Comparison of ENCODE assay signal across 22 cellular contexts in genomic region chr3:95227092-95227491, GRCh38.
A peak's percentile ranks its signal among the peaks of the same experiment; 100 is the strongest.
DNase-seq lines count a peak whose midpoint lies in the region; ATAC-seq, FAIRE-seq and TF ChIP-seq lines count a peak whose summit lies in the region.
"Had no signal": no experiment of that assay in that cellular context is flagged by ENCODE, and none has a peak within 500 bp of the region (broad histone marks: within the 10 kb centered on the region; RNA-seq: fewer than 3 reads in every experiment).

No MANE protein-coding gene starts in this region.

- TF ChIP-seq POLR2A in right lobe of liver (IDR thresholded peaks at IDR 0.05) (no peak), HepG2 (IDR thresholded peaks at IDR 0.05; ENCODE audit: insufficient read depth in 1 of 2, low read depth in 2 of 2, low read length in 2 of 2) (no peak)

- H3K9ac ChIP-seq in HepG2 (ENCODE audit: insufficient read depth, low read depth, low read length): no peak overlapping the region
- H3K9ac ChIP-seq: BLaER1 treated with 17β-estradiol and CSF1 and Interleukin-3, amounts not matched to agents 10 nM and 100 nM had no signal

- H3K9me3 ChIP-seq in right lobe of liver: no peaks in the 10 kb centered on the region
- H3K9me3 ChIP-seq in HepG2 (ENCODE audit: low read length): no peaks in the 10 kb centered on the region
- H3K9me3 ChIP-seq: Caco-2 had no signal

- no TSS peak for BruUV-seq in HepG2 (replicated peaks; lab: Mats Ljungman, UMichigan)

- H3K4me2 ChIP-seq in HepG2 (ENCODE audit: low read depth, low read length): no peak overlapping the region
- H3K4me2 ChIP-seq: A549; BLaER1 treated with 17β-estradiol and CSF1 and Interleukin-3, amounts not matched to agents 10 nM and 100 nM had no signal

- DNase-seq in right lobe of liver: no peak
- no peak for DNase-seq in HepG2 (ENCODE audit: low spot score)
- DNase-seq in OCI-M1 (lab: John Stamatoyannopoulos, UW): peak; percentile 26
- DNase-seq in DMS53 (lab: John Stamatoyannopoulos, UW): no peak
- DNase-seq: AML-193; Caco-2; Calu3; CD4-positive, alpha-beta T cell; CD8-positive, alpha-beta T cell; DMS79; DND-41; EL; GDM1 had no signal

- no peak for TF ChIP-seq RAD21 in HepG2 (CRISPR knock-in tag; IDR thresholded peaks at IDR 0.05)

- no peaks in the 10 kb centered on the region for H4K20me1 ChIP-seq in HepG2 (ENCODE audit: insufficient read depth, low read length)
- H4K20me1 ChIP-seq: BLaER1 treated with 17β-estradiol and CSF1 and Interleukin-3, amounts not matched to agents 10 nM and 100 nM had no signal

- no peaks in the 10 kb centered on the region for H3K36me3 ChIP-seq in right lobe of liver
- no peaks in the 10 kb centered on the region for H3K36me3 ChIP-seq in HepG2 (replicated peaks in 1 of 2; ENCODE audit: control insufficient read depth in 1 of 2, insufficient read depth in 2 of 2, low read length in 2 of 2)
- H3K36me3 ChIP-seq: BLaER1 treated with 17β-estradiol and CSF1 and Interleukin-3, amounts not matched to agents 10 nM and 100 nM had no signal

- POLR2A ChIA-PET in HepG2 (lab: Yijun Ruan, JAX): no interaction called here

- in situ Hi-C loops in HepG2 (cut with HindIII; ENCODE audit: extremely low pct_ligation_motif_present, low pct_unique_long_range_greater_than_20kb): no loop called here

- intact Hi-C loops in right lobe of liver (cut with DNase I) (no loop called here), HepG2 (cut with micrococcal nuclease; ENCODE audit: unreplicated experiment) (no loop called here)

- CTCF ChIA-PET in HepG2 (lab: Yijun Ruan, JAX; ENCODE audit: low intra/inter-chr PET ratio, low total read pairs): no interaction called here

- H3K79me2 ChIP-seq in HepG2 (ENCODE audit: insufficient read depth, low read length): no peaks in the 10 kb centered on the region

- ATAC-seq in right lobe of liver (peak in 3 of 4 donors; percentile 70 to 82 (median 76)), HepG2 (no peak), esophagus mucosa (no peak)
- ATAC-seq: A549; CD8-positive, alpha-beta T cell; GM12878 had no signal

- H3K27ac ChIP-seq in right lobe of liver (no peak overlapping the region), HepG2 (ENCODE audit: extremely low read length, insufficient read depth, low read length) (no peak overlapping the region)
- H3K27ac ChIP-seq: 22Rv1; A549; BLaER1 treated with 17β-estradiol and CSF1 and Interleukin-3, amounts not matched to agents 10 nM and 100 nM; C4-2B had no signal

- no peak for FAIRE-seq in HepG2 (lab: Jason Lieb, UNC)
- FAIRE-seq: A549, D721Med, GM12878, GM12892, GM18507 had no signal

- 43% methylated on average over 4 of the region's 4 CpGs for WGBS in right lobe of liver (ENCODE audit: insufficient coverage, low coverage, low lambda C conversion rate, missing lambda C conversion rate)
- 5% methylated on average over 4 of the region's 4 CpGs for WGBS in HepG2 (ENCODE audit: low lambda C conversion rate)

- H3K4me1 ChIP-seq in right lobe of liver (no peaks in the 10 kb centered on the region), HepG2 (ENCODE audit: insufficient read depth, low read length) (no peaks in the 10 kb centered on the region)
- H3K4me1 ChIP-seq: A549, Caco-2 had no signal

- no peak overlapping the region for H2AFZ ChIP-seq in HepG2 (ENCODE audit: low read length)

- H3K4me3 ChIP-seq in right lobe of liver: no peak overlapping the region
- no peak overlapping the region for H3K4me3 ChIP-seq in HepG2 (replicated peaks in 1 of 3; ENCODE audit: insufficient read depth in 1 of 3, low read depth in 2 of 3, low read length in 3 of 3)
- H3K4me3 ChIP-seq: A549; BLaER1 treated with 17β-estradiol and CSF1 and Interleukin-3, amounts not matched to agents 10 nM and 100 nM; GM12878 had no signal

- H3K27me3 ChIP-seq in right lobe of liver (no peaks in the 10 kb centered on the region), HepG2 (ENCODE audit: control insufficient read depth in 1 of 2, insufficient read depth in 2 of 2, low read length in 2 of 2) (no peaks in the 10 kb centered on the region)
- H3K27me3 ChIP-seq: BLaER1 treated with 17β-estradiol and CSF1 and Interleukin-3, amounts not matched to agents 10 nM and 100 nM had no signal

- TF ChIP-seq EP300 in HepG2 (IDR thresholded peaks at IDR 0.05; ENCODE audit: low read depth in 2 of 2, low read length in 2 of 2) (no peak), HepG2 (CRISPR knock-in tag; IDR thresholded peaks at IDR 0.05; ENCODE audit: borderline replicate concordance) (no peak)

- TF ChIP-seq CTCF in right lobe of liver (IDR thresholded peaks at IDR 0.05): no peak
- TF ChIP-seq CTCF in HepG2 (CRISPR knock-in tag; IDR thresholded peaks at IDR 0.05): no peak

TF ChIP-seq in HepG2, 621 proteins besides CTCF, POLR2A, EP300 and RAD21:
- TF ChIP-seq, protein P1, sequence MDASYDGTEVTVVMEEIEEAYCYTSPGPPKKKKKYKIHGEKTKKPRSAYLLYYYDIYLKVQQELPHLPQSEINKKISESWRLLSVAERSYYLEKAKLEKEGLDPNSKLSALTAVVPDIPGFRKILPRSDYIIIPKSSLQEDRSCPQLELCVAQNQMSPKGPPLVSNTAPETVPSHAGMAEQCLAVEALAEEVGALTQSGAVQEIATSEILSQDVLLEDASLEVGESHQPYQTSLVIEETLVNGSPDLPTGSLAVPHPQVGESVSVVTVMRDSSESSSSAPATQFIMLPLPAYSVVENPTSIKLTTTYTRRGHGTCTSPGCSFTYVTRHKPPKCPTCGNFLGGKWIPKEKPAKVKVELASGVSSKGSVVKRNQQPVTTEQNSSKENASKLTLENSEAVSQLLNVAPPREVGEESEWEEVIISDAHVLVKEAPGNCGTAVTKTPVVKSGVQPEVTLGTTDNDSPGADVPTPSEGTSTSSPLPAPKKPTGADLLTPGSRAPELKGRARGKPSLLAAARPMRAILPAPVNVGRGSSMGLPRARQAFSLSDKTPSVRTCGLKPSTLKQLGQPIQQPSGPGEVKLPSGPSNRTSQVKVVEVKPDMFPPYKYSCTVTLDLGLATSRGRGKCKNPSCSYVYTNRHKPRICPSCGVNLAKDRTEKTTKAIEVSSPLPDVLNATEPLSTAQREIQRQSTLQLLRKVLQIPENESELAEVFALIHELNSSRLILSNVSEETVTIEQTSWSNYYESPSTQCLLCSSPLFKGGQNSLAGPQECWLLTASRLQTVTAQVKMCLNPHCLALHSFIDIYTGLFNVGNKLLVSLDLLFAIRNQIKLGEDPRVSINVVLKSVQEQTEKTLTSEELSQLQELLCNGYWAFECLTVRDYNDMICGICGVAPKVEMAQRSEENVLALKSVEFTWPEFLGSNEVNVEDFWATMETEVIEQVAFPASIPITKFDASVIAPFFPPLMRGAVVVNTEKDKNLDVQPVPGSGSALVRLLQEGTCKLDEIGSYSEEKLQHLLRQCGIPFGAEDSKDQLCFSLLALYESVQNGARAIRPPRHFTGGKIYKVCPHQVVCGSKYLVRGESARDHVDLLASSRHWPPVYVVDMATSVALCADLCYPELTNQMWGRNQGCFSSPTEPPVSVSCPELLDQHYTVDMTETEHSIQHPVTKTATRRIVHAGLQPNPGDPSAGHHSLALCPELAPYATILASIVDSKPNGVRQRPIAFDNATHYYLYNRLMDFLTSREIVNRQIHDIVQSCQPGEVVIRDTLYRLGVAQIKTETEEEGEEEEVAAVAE (CRISPR knock-in tag; IDR thresholded peaks at IDR 0.05; ENCODE audit: borderline replicate concordance): no peak
- TF ChIP-seq, protein P2, sequence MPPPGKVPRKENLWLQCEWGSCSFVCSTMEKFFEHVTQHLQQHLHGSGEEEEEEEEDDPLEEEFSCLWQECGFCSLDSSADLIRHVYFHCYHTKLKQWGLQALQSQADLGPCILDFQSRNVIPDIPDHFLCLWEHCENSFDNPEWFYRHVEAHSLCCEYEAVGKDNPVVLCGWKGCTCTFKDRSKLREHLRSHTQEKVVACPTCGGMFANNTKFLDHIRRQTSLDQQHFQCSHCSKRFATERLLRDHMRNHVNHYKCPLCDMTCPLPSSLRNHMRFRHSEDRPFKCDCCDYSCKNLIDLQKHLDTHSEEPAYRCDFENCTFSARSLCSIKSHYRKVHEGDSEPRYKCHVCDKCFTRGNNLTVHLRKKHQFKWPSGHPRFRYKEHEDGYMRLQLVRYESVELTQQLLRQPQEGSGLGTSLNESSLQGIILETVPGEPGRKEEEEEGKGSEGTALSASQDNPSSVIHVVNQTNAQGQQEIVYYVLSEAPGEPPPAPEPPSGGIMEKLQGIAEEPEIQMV (CRISPR knock-in tag; IDR thresholded peaks at IDR 0.05; ENCODE audit: low read depth): no peak

Comparison
In these comparisons a context has a peak if more than half of its experiments do, and no peak if none do; other contexts are left out.
1. ATAC-seq: peak in right lobe of liver (3 of 4); none in HepG2 (single experiment) and esophagus mucosa (single experiment).